13 cellular contexts compared by ENCODE assay signal in the genomic region with DNA sequence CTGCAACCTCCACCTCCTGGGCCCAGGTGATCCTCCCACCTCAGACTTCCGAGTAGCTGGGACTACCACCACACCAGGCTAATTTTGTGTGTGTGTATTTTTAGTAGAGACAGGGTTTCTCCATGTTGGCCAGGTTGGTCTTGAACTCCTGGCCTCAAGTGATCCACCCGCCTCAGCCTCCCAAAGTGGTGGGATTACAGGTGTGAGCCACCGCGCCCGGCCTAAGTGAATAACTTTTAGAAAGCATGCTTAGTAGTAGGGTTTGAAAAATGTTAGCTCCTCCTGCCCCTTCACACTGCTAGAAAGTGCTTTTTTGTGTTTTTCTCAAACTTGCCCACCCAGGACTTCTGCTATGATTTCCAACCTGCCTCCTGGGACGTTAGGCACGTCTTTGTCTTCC. TPM values are rescaled to one million over a fixed set of nuclear protein-coding genes. Genes with fewer than 3 reads are reported as not detected.
"Had no signal": no experiment of that assay in that cellular context is flagged by ENCODE, and none has a peak within 500 bp of the region (broad histone marks: within the 10 kb centered on the region; RNA-seq: fewer than 3 reads in every experiment).

No MANE protein-coding gene starts in this region.

RNA-seq across cellular contexts. Expression of gene P2RY2, which starts 14.4 kb away (rescaled TPM):
- total RNA-seq: activated CD4-positive, alpha-beta memory T cell treated with anti-CD3 and anti-CD28 coated beads for 36 hours; activated CD4-positive, alpha-beta T cell treated with anti-CD3 and anti-CD28 coated beads, Interleukin-2, amount 10 ng/mL, durations not matched to agents 24 days and 14 days; activated CD8-positive, alpha-beta memory T cell treated with anti-CD3 and anti-CD28 coated beads, Interleukin-2, amount 10 ng/mL, durations not matched to agents 7 days and 5 days; activated CD8-positive, alpha-beta T cell treated with anti-CD3 and anti-CD28 coated beads for 36 hours; activated naive CD4-positive, alpha-beta T cell treated with anti-CD3 and anti-CD28 coated beads for 36 hours; activated naive CD8-positive, alpha-beta T cell treated with anti-CD3 and anti-CD28 coated beads, Interleukin-2, amount 10 ng/mL, durations not matched to agents 7 days and 5 days; activated T-helper 2 cell treated with anti-CD3 and anti-CD28 coated beads, Interferon-gamma antibody, Interleukin-2, Interleukin-4, amounts not matched to agents 10 μg/mL and 5 μg/mL and 100 μg/mL, durations not matched to agents 14 hours and 24 hours and 36 hours; T-helper 1 cell treated with Interleukin-12 subunit alpha and Interleukin-12 subunit beta and Interleukin-4 antibody, amounts not matched to agents 30 ng/mL and 1 ng/mL, for 36 hours had no signal

RNA-seq across cellular contexts. Expression of gene P2RY6, which starts 39.7 kb away (rescaled TPM):
- total RNA-seq: activated CD4-positive, alpha-beta memory T cell treated with anti-CD3 and anti-CD28 coated beads for 36 hours; activated CD4-positive, alpha-beta T cell treated with anti-CD3 and anti-CD28 coated beads, Interleukin-2, amount 10 ng/mL, durations not matched to agents 24 days and 14 days; activated CD8-positive, alpha-beta memory T cell treated with anti-CD3 and anti-CD28 coated beads, Interleukin-2, amount 10 ng/mL, durations not matched to agents 7 days and 5 days; activated CD8-positive, alpha-beta T cell treated with anti-CD3 and anti-CD28 coated beads for 36 hours; activated naive CD4-positive, alpha-beta T cell treated with anti-CD3 and anti-CD28 coated beads for 36 hours; activated T-helper 2 cell treated with anti-CD3 and anti-CD28 coated beads, Interferon-gamma antibody, Interleukin-2, Interleukin-4, amounts not matched to agents 10 μg/mL and 5 μg/mL and 100 μg/mL, durations not matched to agents 14 hours and 24 hours and 36 hours; bronchial epithelial cell; T-helper 1 cell treated with Interleukin-12 subunit alpha and Interleukin-12 subunit beta and Interleukin-4 antibody, amounts not matched to agents 30 ng/mL and 1 ng/mL, for 36 hours; T-helper 17 cell; T-helper 2 cell treated with Interferon-gamma antibody and Interleukin-4, amounts not matched to agents 100 ng/mL and 5 ng/mL, for 36 hours; WTC11 had no signal
- polyA plus RNA-seq: cardiac muscle cell had no signal
